1 cellular context compared by ENCODE assay signal in the genomic region with DNA sequence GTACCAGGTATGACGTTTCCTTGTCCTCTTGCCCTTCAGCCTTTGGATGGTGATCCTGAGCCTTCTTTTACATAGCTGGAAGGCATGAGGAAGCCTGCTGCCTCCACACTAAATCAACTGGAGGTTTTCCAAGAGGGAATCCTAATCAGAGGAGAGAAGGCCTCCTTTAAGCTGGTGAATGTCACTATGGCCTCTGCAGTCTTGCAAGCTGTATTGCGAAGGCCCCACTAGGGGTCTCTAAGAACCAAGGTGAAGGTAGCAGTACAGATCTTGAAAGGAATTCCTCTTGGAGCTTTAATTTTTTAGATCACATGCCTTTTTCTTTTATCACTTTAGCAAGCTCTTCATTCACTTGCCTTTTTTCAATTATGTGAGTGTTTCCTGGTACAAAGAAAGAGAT.
TF ChIP-seq lines count a peak whose summit lies in the region.

No MANE protein-coding gene starts in this region.

TF ChIP-seq in H1, 55 proteins besides CTCF, POLR2A, EP300 and RAD21:
- TF ChIP-seq SIRT6 (IDR thresholded peaks at IDR 0.05; ENCODE audit: low read length) (no peak), ASH2L (IDR thresholded peaks at IDR 0.05; ENCODE audit: low read length) (no peak), EZH2 (IDR thresholded peaks at IDR 0.05; ENCODE audit: low read depth, low read length, severe bottlenecking) (no peak), CHD1 (IDR thresholded peaks at IDR 0.05; ENCODE audit: low read depth, low read length) (no peak), JUND (IDR thresholded peaks at IDR 0.05; ENCODE audit: low read length) (no peak), TCF12 (IDR thresholded peaks at IDR 0.05; ENCODE audit: low read depth, low read length) (no peak), KDM1A (IDR thresholded peaks at IDR 0.05; ENCODE audit: borderline replicate concordance, low read length) (no peak), RFX5 (IDR thresholded peaks at IDR 0.05; ENCODE audit: borderline replicate concordance, low read depth, low read length) (no peak), KDM4A (IDR thresholded peaks at IDR 0.05; ENCODE audit: low read depth, low read length, severe bottlenecking) (no peak), CBX5 (IDR thresholded peaks at IDR 0.05; ENCODE audit: low read depth, low read length) (no peak)
